ENCODE assay signal across 8 cellular contexts in the genomic region with DNA sequence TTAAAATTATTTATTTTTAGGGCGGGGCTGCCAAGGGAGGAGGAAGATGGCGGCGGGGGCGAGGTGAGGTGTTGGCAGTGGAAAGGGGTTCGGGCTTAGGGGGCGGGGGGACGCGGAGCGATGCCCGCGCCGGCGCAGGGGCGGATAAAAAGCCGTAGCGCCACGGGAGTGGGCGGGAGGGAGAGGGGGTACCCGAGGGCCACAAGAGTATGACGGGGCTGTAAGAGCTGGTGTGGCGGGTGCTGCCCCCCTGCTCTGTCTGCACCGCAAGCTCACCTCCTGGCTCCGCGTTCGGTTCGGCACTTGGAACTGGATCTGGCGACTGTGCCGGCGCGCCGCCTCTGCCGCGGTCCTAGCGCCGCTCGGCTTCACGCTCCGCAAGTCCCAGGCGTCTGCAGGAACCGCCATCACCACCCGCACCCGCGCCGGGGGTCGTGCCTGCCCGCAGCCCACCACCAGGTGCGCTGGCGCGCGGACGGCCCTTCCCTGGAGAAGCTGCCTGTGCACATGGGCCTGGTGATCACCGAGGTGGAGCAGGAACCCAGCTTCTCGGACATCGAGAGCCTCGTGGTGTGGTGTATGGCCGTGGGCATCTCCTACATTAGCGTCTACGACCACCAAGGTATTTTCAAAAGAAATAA.
DNase-seq lines count a peak whose midpoint lies in the region; ATAC-seq, FAIRE-seq and TF ChIP-seq lines count a peak whose summit lies in the region.

No MANE protein-coding gene starts in this region.

- peak in 1 of 2 donors; percentile 17 for TF ChIP-seq CTCF in right atrium auricular region (IDR thresholded peaks at IDR 0.05)
- no peak for TF ChIP-seq CTCF in parathyroid adenoma (IDR thresholded peaks at IDR 0.05)

- H3K4me1 ChIP-seq in right atrium auricular region, result no peaks in the 10 kb centered on the region
- H3K4me1 ChIP-seq in parathyroid adenoma, result no peaks in the 10 kb centered on the region

- FAIRE-seq in GM18507 (lab: Jason Lieb, UNC) (peak; percentile 59), RCC 7860 (lab: Jason Lieb, UNC) (no peak)

- no peaks in the 10 kb centered on the region for H3K36me3 Mint-ChIP-seq in activated naive CD8-positive, alpha-beta T cell

- H2AFZ ChIP-seq in parathyroid adenoma, result peak overlapping the region; percentile 70

- H3K9me3 ChIP-seq in right atrium auricular region (no peaks in the 10 kb centered on the region), parathyroid adenoma (ENCODE audit: control insufficient read depth, low read length) (no peaks in the 10 kb centered on the region)

- H3K4me1 Mint-ChIP-seq in activated naive CD8-positive, alpha-beta T cell (ENCODE audit: low read depth), result peaks cover 4% of the 10 kb centered on the region

- H3K27me3 ChIP-seq in right atrium auricular region (no peaks in the 10 kb centered on the region), parathyroid adenoma (ENCODE audit: control insufficient read depth, insufficient read depth, low read length) (no peaks in the 10 kb centered on the region)

- DNase-seq in AG08395 (ENCODE audit: low spot score) (peak; percentile 41), GM18507 (ENCODE audit: extremely low spot score, insufficient read length, low read depth) (no peak), HuH-7 (ENCODE audit: low spot score) (peak; percentile 13), right atrium auricular region (ENCODE audit: low spot score) (no peak), RCC 7860 (ENCODE audit: low spot score) (no peak)

- H3K9ac ChIP-seq in parathyroid adenoma, result no peak overlapping the region

- H3K9me3 Mint-ChIP-seq in activated naive CD8-positive, alpha-beta T cell (ENCODE audit: low read depth), result peaks cover 7% of the 10 kb centered on the region

- peak overlapping the region; percentile 66 for H3K4me2 ChIP-seq in parathyroid adenoma (ENCODE audit: low read length)

- peaks cover 25% of the 10 kb centered on the region for H3K27me3 Mint-ChIP-seq in activated naive CD8-positive, alpha-beta T cell

- no peak overlapping the region for H3K27ac Mint-ChIP-seq in activated naive CD8-positive, alpha-beta T cell

- H3K27ac ChIP-seq in right atrium auricular region (peak overlapping the region; percentile 48 to 56), parathyroid adenoma (no peak overlapping the region)

- H3K4me3 ChIP-seq in right atrium auricular region (peak overlapping the region; percentile 61 to 63), parathyroid adenoma (ENCODE audit: low read depth, low read length) (peak overlapping the region; percentile 53)

- H3K36me3 ChIP-seq in right atrium auricular region, result no peaks in the 10 kb centered on the region
- no peaks in the 10 kb centered on the region for H3K36me3 ChIP-seq in parathyroid adenoma (ENCODE audit: control insufficient read depth, insufficient read depth, low read length)

- ATAC-seq in GM21526 (IDR thresholded peaks at IDR 0.05; ENCODE audit: low FRiP score, unreplicated experiment), result no peak

- no peaks in the 10 kb centered on the region for H3K79me2 ChIP-seq in parathyroid adenoma

- peak overlapping the region; percentile 67 for H3K4me3 Mint-ChIP-seq in activated naive CD8-positive, alpha-beta T cell

Comparison
In these comparisons a context has a peak if more than half of its experiments do, and no peak if none do; other contexts are left out.
1. DNase-seq: peak in AG08395 (single experiment) and HuH-7 (single experiment); none in GM18507 (single experiment), right atrium auricular region (single experiment) and RCC 7860 (single experiment).